15 cellular contexts compared by ENCODE assay signal in the genomic region with DNA sequence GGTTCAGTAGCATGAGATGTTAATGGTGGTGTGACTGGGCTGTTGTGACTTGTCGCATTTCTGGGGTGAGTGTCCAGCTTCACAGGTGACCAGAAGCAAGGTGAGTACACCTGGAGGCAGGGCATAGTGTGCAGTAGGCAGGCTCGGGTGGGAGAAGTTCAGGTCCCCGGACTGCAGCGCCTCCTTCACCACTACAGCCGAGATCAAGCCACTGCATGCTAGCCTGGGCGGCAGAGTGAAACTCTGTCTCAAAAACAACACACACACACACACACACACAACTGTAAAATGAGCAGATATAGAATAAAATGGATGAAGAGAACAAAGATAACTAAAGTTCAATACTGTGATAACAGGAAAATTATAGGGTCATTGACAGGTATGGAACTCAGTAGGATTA. TPM values are rescaled to one million over a fixed set of nuclear protein-coding genes. Genes with fewer than 3 reads are reported as not detected.
DNase-seq lines count a peak whose midpoint lies in the region; ATAC-seq, FAIRE-seq and TF ChIP-seq lines count a peak whose summit lies in the region.
"Had no signal": no experiment of that assay in that cellular context is flagged by ENCODE, and none has a peak within 500 bp of the region (broad histone marks: within the 10 kb centered on the region; RNA-seq: fewer than 3 reads in every experiment).

No MANE protein-coding gene starts in this region.

- intact Hi-C loops in HepG2 (cut with micrococcal nuclease; ENCODE audit: unreplicated experiment), result loop anchor here (2.0 to 5.0 kb wide), 3 partner anchors 104 to 171 kb away; no protein-coding TSS in a partner anchor
- intact Hi-C loops in right lobe of liver (cut with DNase I), result no loop called here
- intact Hi-C loops in esophagus squamous epithelium (cut with DNase I), result no loop called here

- in situ Hi-C loops in HepG2 (cut with HindIII; ENCODE audit: extremely low pct_ligation_motif_present, low pct_unique_long_range_greater_than_20kb), result loop anchor here (5.0 kb wide), 1 partner anchor 174 kb away; no protein-coding TSS in a partner anchor

- peak; percentile 69 for TF ChIP-seq CTCF in HepG2 (CRISPR knock-in tag; IDR thresholded peaks at IDR 0.05)
- no peak for TF ChIP-seq CTCF in right lobe of liver (IDR thresholded peaks at IDR 0.05)
- TF ChIP-seq CTCF in OCI-LY1 (IDR thresholded peaks at IDR 0.05; ENCODE audit: low read length), result 0 out of 2 replicates have a peak, but pooled peaks have one; percentile 6
- peak; percentile 3 to 41 (median 32); a peak in 2 of 4 replicates for TF ChIP-seq CTCF in H1 (IDR thresholded peaks at IDR 0.05; ENCODE audit: control extremely low read depth in 1 of 3, insufficient read depth in 1 of 3, low read depth in 1 of 3, low read length in 3 of 3)
- no peak for TF ChIP-seq CTCF in esophagus squamous epithelium (IDR thresholded peaks at IDR 0.05)

- H3K9ac ChIP-seq in HepG2 (ENCODE audit: insufficient read depth, low read depth, low read length) (no peak overlapping the region), OCI-LY1 (ENCODE audit: low read length) (no peak overlapping the region), H1 (replicated peaks in 1 of 4; ENCODE audit: extremely low read depth in 1 of 4, low read depth in 3 of 4, low read length in 3 of 4) (no peak overlapping the region)

- H2BK15ac ChIP-seq in H1 (ENCODE audit: low read length), result no peak overlapping the region

- no peak overlapping the region for H4K5ac ChIP-seq in H1 (ENCODE audit: insufficient read length, low read depth, low read length)

- ATAC-seq in HepG2 (peak; percentile 91), right lobe of liver (no peak)
- no peak for ATAC-seq in activated CD8-positive, alpha-beta T cell treated with anti-CD3 and anti-CD28 coated beads, Interleukin-2, amount 10 ng/mL, durations not matched to agents 7 days and 5 days

- POLR2A ChIA-PET in HepG2 (lab: Yijun Ruan, JAX) (no interaction called here), H1 (lab: Charles Lee; ENCODE audit: partially characterized antibody) (no interaction called here)
- POLR2A ChIA-PET in activated CD8-positive, alpha-beta T cell treated with anti-CD3 and anti-CD28 coated beads, Interleukin-2, amount 10 ng/mL, durations not matched to agents 7 days and 5 days (lab: Charles Lee), result no interaction called here

- H3K4me3 ChIP-seq in HepG2 (replicated peaks in 1 of 3; ENCODE audit: insufficient read depth in 1 of 3, low read depth in 2 of 3, low read length in 3 of 3) (no peak overlapping the region), right lobe of liver (no peak overlapping the region), OCI-LY1 (ENCODE audit: low read depth, low read length, poor library complexity, severe bottlenecking) (no peak overlapping the region), H1 (ENCODE audit: extremely low read depth in 1 of 4, insufficient read depth in 2 of 4, low read depth in 3 of 4, low read length in 4 of 4) (no peak overlapping the region), esophagus squamous epithelium (no peak overlapping the region)

- H3K79me1 ChIP-seq in H1 (ENCODE audit: low read depth, low read length), result no peaks in the 10 kb centered on the region

- no peak overlapping the region for H3K27ac Mint-ChIP-seq in activated CD8-positive, alpha-beta T cell treated with anti-CD3 and anti-CD28 coated beads, Interleukin-2, amount 10 ng/mL, durations not matched to agents 7 days and 5 days

- H2BK120ac ChIP-seq in H1 (replicated peaks; ENCODE audit: low read depth, low read length), result no peak overlapping the region

- TF ChIP-seq POLR2A in HepG2 (IDR thresholded peaks at IDR 0.05; ENCODE audit: insufficient read depth in 1 of 2, low read depth in 2 of 2, low read length in 2 of 2) (no peak), right lobe of liver (IDR thresholded peaks at IDR 0.05) (no peak), H1 (IDR thresholded peaks at IDR 0.05; ENCODE audit: control extremely low read depth in 1 of 2, low read depth in 2 of 2, low read length in 2 of 2) (no peak), esophagus squamous epithelium (IDR thresholded peaks at IDR 0.05) (no peak)

- H3K4me2 ChIP-seq in HepG2 (ENCODE audit: low read depth, low read length) (no peak overlapping the region), OCI-LY1 (ENCODE audit: low read length) (no peak overlapping the region), H1 (ENCODE audit: insufficient read depth in 1 of 2, low read depth in 2 of 2, low read length in 2 of 2) (no peak overlapping the region)

- H3K36me3 ChIP-seq in HepG2 (replicated peaks in 1 of 2; ENCODE audit: control insufficient read depth in 1 of 2, insufficient read depth in 2 of 2, low read length in 2 of 2) (no peaks in the 10 kb centered on the region), right lobe of liver (no peaks in the 10 kb centered on the region), OCI-LY1 (ENCODE audit: insufficient read depth, low read length) (no peaks in the 10 kb centered on the region), H1 (ENCODE audit: control insufficient read depth in 2 of 4, insufficient read depth in 4 of 4, low read length in 3 of 4) (no peaks in the 10 kb centered on the region), esophagus squamous epithelium (no peaks in the 10 kb centered on the region)

- TF ChIP-seq RAD21 in HepG2 (CRISPR knock-in tag; IDR thresholded peaks at IDR 0.05) (peak; percentile 51), H1 (IDR thresholded peaks at IDR 0.05 in 1 of 2, conservative IDR thresholded peaks at IDR 0.05 in 1 of 2; ENCODE audit: low read depth in 2 of 2, low read length in 2 of 2) (peak; percentile 33 to 47; a peak in 3 of 4 replicates)

- no peak overlapping the region for H3K56ac ChIP-seq in H1 (replicated peaks; ENCODE audit: insufficient read length, low read depth, low read length)

- H3K79me2 ChIP-seq in HepG2 (ENCODE audit: insufficient read depth, low read length) (no peaks in the 10 kb centered on the region), OCI-LY1 (ENCODE audit: insufficient read depth, low read length) (no peaks in the 10 kb centered on the region), H1 (ENCODE audit: control insufficient read depth in 1 of 2, insufficient read depth in 2 of 2, low read length in 2 of 2) (no peaks in the 10 kb centered on the region)

- H3K4me3 Mint-ChIP-seq in activated CD8-positive, alpha-beta T cell treated with anti-CD3 and anti-CD28 coated beads, Interleukin-2, amount 10 ng/mL, durations not matched to agents 7 days and 5 days, result no peak overlapping the region

- H2BK5ac ChIP-seq in H1 (ENCODE audit: low read depth, low read length), result no peak overlapping the region

- H3K14ac ChIP-seq in H1 (ENCODE audit: insufficient read length), result no peak overlapping the region

- no peak overlapping the region for H3K27ac ChIP-seq in HepG2 (ENCODE audit: extremely low read length, insufficient read depth, low read length)
- no peak overlapping the region for H3K27ac ChIP-seq in right lobe of liver
- no peak overlapping the region for H3K27ac ChIP-seq in OCI-LY1 (ENCODE audit: low read depth, low read length, poor library complexity, severe bottlenecking)
- H3K27ac ChIP-seq in H1 (ENCODE audit: low read depth, low read length), result no peak overlapping the region
- H3K27ac ChIP-seq in esophagus squamous epithelium, result no peak overlapping the region

- H3K27me3 Mint-ChIP-seq in activated CD8-positive, alpha-beta T cell treated with anti-CD3 and anti-CD28 coated beads, Interleukin-2, amount 10 ng/mL, durations not matched to agents 7 days and 5 days (ENCODE audit: low read depth), result peaks cover 6% of the 10 kb centered on the region

- H3K23ac ChIP-seq in H1 (ENCODE audit: insufficient read length), result no peak overlapping the region

- H3F3A ChIP-seq in OCI-LY1 (ENCODE audit: insufficient read depth, low read length), result no peaks in the 10 kb centered on the region

- peaks cover 38% of the 10 kb centered on the region for H3K4me1 ChIP-seq in HepG2 (ENCODE audit: insufficient read depth, low read length)
- no peaks in the 10 kb centered on the region for H3K4me1 ChIP-seq in right lobe of liver
- no peaks in the 10 kb centered on the region for H3K4me1 ChIP-seq in OCI-LY1 (ENCODE audit: insufficient read depth, low read length, severe bottlenecking)
- H3K4me1 ChIP-seq in H1 (replicated peaks in 1 of 4; ENCODE audit: control insufficient read depth in 3 of 4, insufficient read depth in 4 of 4, low read length in 3 of 4), result no peaks in the 10 kb centered on the region
- H3K4me1 ChIP-seq in esophagus squamous epithelium, result peaks cover 0 to 7% (median 0%) of the 10 kb centered on the region in 3 donors

- H3K9me2 ChIP-seq in OCI-LY1 (ENCODE audit: low read depth, low read length), result no peaks in the 10 kb centered on the region

- BruUV-seq in HepG2 (replicated peaks; lab: Mats Ljungman, UMichigan), result no TSS peak

- H2AFZ ChIP-seq in HepG2 (ENCODE audit: low read length) (no peak overlapping the region), OCI-LY1 (ENCODE audit: low read length) (no peak overlapping the region), H1 (ENCODE audit: low read length) (no peak overlapping the region; the same call in 1 of the 2 replicates)

- DNase-seq in HepG2 (ENCODE audit: low spot score) (peak; percentile 38), right lobe of liver (no peak), H1 (ENCODE audit: low read depth in 1 of 2, low spot score in 2 of 2) (no peak), ureter (ENCODE audit: low spot score) (peak; percentile 37), NCI-H446 treated with DMSO at 0.1 percent for 48 hours (lab: John Stamatoyannopoulos, UW) (no peak), esophagus squamous epithelium (lab: John Stamatoyannopoulos, UW) (no peak)
- DNase-seq in activated CD8-positive, alpha-beta T cell treated with anti-CD3 and anti-CD28 coated beads, Interleukin-2, amount 10 ng/mL, durations not matched to agents 7 days and 5 days, result no peak
- DNase-seq: C1 segment of cervical spinal cord, DMS 273 treated with DMSO at 0.1 percent for 48 hours, EL, NCI-H1048, NCI-H2107, Right ventricle myocardium superior had no signal

- H3K27me3 ChIP-seq in HepG2 (ENCODE audit: control insufficient read depth in 1 of 2, insufficient read depth in 2 of 2, low read length in 2 of 2) (no peaks in the 10 kb centered on the region; a peak in 1 of 5 replicates), right lobe of liver (no peaks in the 10 kb centered on the region), OCI-LY1 (ENCODE audit: insufficient read depth, low read length) (no peaks in the 10 kb centered on the region), H1 (replicated peaks in 1 of 4; ENCODE audit: control insufficient read depth in 3 of 4, extremely low read depth in 1 of 4, insufficient read depth in 3 of 4, low read length in 3 of 4) (no peaks in the 10 kb centered on the region), esophagus squamous epithelium (no peaks in the 10 kb centered on the region)

- CTCF ChIA-PET in HepG2 (lab: Yijun Ruan, JAX; ENCODE audit: low intra/inter-chr PET ratio, low total read pairs), result interaction anchor here (1.1 to 1.3 kb wide), 3 partner anchors 102 to 170 kb away, joined by 3 to 6 read pairs (median 4); no protein-coding TSS in a partner anchor
- CTCF ChIA-PET in H1 (lab: Charles Lee; ENCODE audit: partially characterized antibody), result interaction anchor here (0.6 to 2.5 kb wide), 8 partner anchors 7 to 591 kb away, joined by 3 to 11 read pairs (median 3); no protein-coding TSS in a partner anchor
- CTCF ChIA-PET in activated CD8-positive, alpha-beta T cell treated with anti-CD3 and anti-CD28 coated beads, Interleukin-2, amount 10 ng/mL, durations not matched to agents 7 days and 5 days (lab: Charles Lee), result interaction anchor here (1.0 kb wide), 1 partner anchor 8 kb away, joined by 4 read pairs; no protein-coding TSS in a partner anchor

- no peaks in the 10 kb centered on the region for H3K23me2 ChIP-seq in H1 (ENCODE audit: low read depth, low read length)

- no peaks in the 10 kb centered on the region for H3K9me3 ChIP-seq in HepG2 (ENCODE audit: low read length)
- H3K9me3 ChIP-seq in right lobe of liver, result no peaks in the 10 kb centered on the region
- no peaks in the 10 kb centered on the region for H3K9me3 ChIP-seq in OCI-LY1 (ENCODE audit: low read length)
- no peaks in the 10 kb centered on the region for H3K9me3 ChIP-seq in H1 (ENCODE audit: insufficient read depth in 2 of 2, low read depth in 1 of 2, low read length in 1 of 2)
- H3K9me3 ChIP-seq in esophagus squamous epithelium, result no peaks in the 10 kb centered on the region

- H4K91ac ChIP-seq in H1 (replicated peaks; ENCODE audit: insufficient read length, low read length), result no peak overlapping the region

- TF ChIP-seq EP300 in HepG2 (IDR thresholded peaks at IDR 0.05; ENCODE audit: low read depth in 2 of 2, low read length in 2 of 2), result no peak
- TF ChIP-seq EP300 in HepG2 (CRISPR knock-in tag; IDR thresholded peaks at IDR 0.05; ENCODE audit: borderline replicate concordance), result no peak
- TF ChIP-seq EP300 in H1 (IDR thresholded peaks at IDR 0.05; ENCODE audit: borderline replicate concordance in 1 of 2, low read depth in 2 of 2, low read length in 2 of 2), result no peak

- WGBS in HepG2 (ENCODE audit: low lambda C conversion rate), result 17% methylated on average over 6 of the region's 6 CpGs
- 86% methylated on average over 3 of the region's 6 CpGs for WGBS in right lobe of liver (ENCODE audit: insufficient coverage, low coverage, low lambda C conversion rate, missing lambda C conversion rate)
- 80% methylated on average over 6 of the region's 6 CpGs; no CpG with 5 or more reads in 1 of the 2 experiments for WGBS in H1 (ENCODE audit: extremely low coverage in 1 of 2, insufficient coverage in 1 of 2, insufficient read length in 1 of 2, insufficient replicate concordance in 2 of 2, low coverage in 1 of 2, low lambda C conversion rate in 2 of 2, missing lambda C conversion rate in 1 of 2), 2 experiments
- WGBS in esophagus squamous epithelium, 2 donors, result 86 to 90% methylated on average over 6 of the region's 6 CpGs

- no peak overlapping the region for H3K4ac ChIP-seq in H1 (replicated peaks; ENCODE audit: insufficient read length, low read depth, low read length)

- peaks cover 6% of the 10 kb centered on the region for H3K4me1 Mint-ChIP-seq in activated CD8-positive, alpha-beta T cell treated with anti-CD3 and anti-CD28 coated beads, Interleukin-2, amount 10 ng/mL, durations not matched to agents 7 days and 5 days (ENCODE audit: low read depth)

- 0 out of 2 replicates have a peak overlapping the region, but pooled peaks have one; percentile 14 for H2BK12ac ChIP-seq in H1 (ENCODE audit: low read depth, low read length)

- FAIRE-seq in HepG2 (lab: Jason Lieb, UNC), result no peak
- no peak for FAIRE-seq in H1 (lab: Jason Lieb, UNC)
- FAIRE-seq: GM12891 had no signal

- 0 out of 2 replicates have a peak overlapping the region, but pooled peaks have one; percentile 57 for H4K8ac ChIP-seq in H1 (ENCODE audit: extremely low read depth, insufficient read depth, low read length)

- H2BK20ac ChIP-seq in H1 (ENCODE audit: low read length), result no peak overlapping the region

- no peak overlapping the region for H3K18ac ChIP-seq in H1 (ENCODE audit: extremely low read depth, low read length)

- H4K20me1 ChIP-seq in HepG2 (ENCODE audit: insufficient read depth, low read length) (no peaks in the 10 kb centered on the region), OCI-LY1 (ENCODE audit: insufficient read depth, low read length) (no peaks in the 10 kb centered on the region), H1 (replicated peaks in 1 of 2; ENCODE audit: control insufficient read depth in 1 of 2, insufficient read depth in 2 of 2, low read length in 2 of 2) (no peaks in the 10 kb centered on the region)

- H3K9me3 Mint-ChIP-seq in activated CD8-positive, alpha-beta T cell treated with anti-CD3 and anti-CD28 coated beads, Interleukin-2, amount 10 ng/mL, durations not matched to agents 7 days and 5 days (ENCODE audit: insufficient read depth), result no peaks in the 10 kb centered on the region

- H3K36me3 Mint-ChIP-seq in activated CD8-positive, alpha-beta T cell treated with anti-CD3 and anti-CD28 coated beads, Interleukin-2, amount 10 ng/mL, durations not matched to agents 7 days and 5 days (ENCODE audit: low read depth), result no peaks in the 10 kb centered on the region

- no peak overlapping the region for H2AK5ac ChIP-seq in H1 (ENCODE audit: low read depth, low read length)

RNA-seq across cellular contexts. Expression of a gene that starts 11.1 kb away (rescaled TPM):
- 60.0 and 67.5 TPM in 2 replicates for total RNA-seq in HepG2 (2016; rRNA removed; fragmentation: Illumina TruSeq; extraction: Trizol)
- 20.8 and 27.4 TPM in 2 replicates for total RNA-seq in HepG2 (2016; cell fraction: cytosol; rRNA removed; fragmentation: Illumina TruSeq; extraction: Trizol; ENCODE audit: low read depth)
- 57.8 and 62.9 TPM in 2 replicates for total RNA-seq in HepG2 (2016; cell fraction: insoluble cytoplasmic fraction; rRNA removed; fragmentation: Illumina TruSeq; extraction: Trizol)
- 40.7 and 46.4 TPM in 2 replicates for total RNA-seq in HepG2 (2016; cell fraction: membrane; rRNA removed; fragmentation: Illumina TruSeq; extraction: Trizol)
- 55.2 and 61.4 TPM in 2 replicates for total RNA-seq in HepG2 (2016; cell fraction: nucleus; rRNA removed; fragmentation: Illumina TruSeq; extraction: Trizol)
- polyA plus RNA-seq in HepG2 (2011; rRNA removed), result 37.5 and 40.9 TPM in 2 replicates
- 27.2 and 36.6 TPM in 2 replicates for polyA plus RNA-seq in HepG2 (2011; cell fraction: cytosol; rRNA removed)
- polyA plus RNA-seq in HepG2 (2011; cell fraction: nucleus; rRNA removed), result 20.7 and 21.3 TPM in 2 replicates
- 42.8 and 43.8 TPM in 2 replicates for polyA plus RNA-seq in HepG2 (2012)
- 4.9 and 5.9 TPM in 2 replicates for polyA plus RNA-seq in HepG2 (2016; cell fraction: cytosol; fragmentation: Illumina TruSeq; extraction: Trizol; ENCODE audit: low read depth)
- 56.4 and 57.9 TPM in 2 replicates for polyA plus RNA-seq in HepG2 (2016; cell fraction: insoluble cytoplasmic fraction; fragmentation: Illumina TruSeq; extraction: Trizol; ENCODE audit: low read depth)
- 15.4 and 16.9 TPM in 2 replicates for polyA plus RNA-seq in HepG2 (2016; cell fraction: membrane; fragmentation: Illumina TruSeq; extraction: Trizol; ENCODE audit: low read depth)
- polyA plus RNA-seq in HepG2 (2016; cell fraction: nucleus; fragmentation: Illumina TruSeq; extraction: Trizol; ENCODE audit: insufficient read depth, low read depth), result 37.3 and 39.6 TPM in 2 replicates
- polyA minus RNA-seq in HepG2 (2011; rRNA and poly(A)+ RNA removed; ENCODE audit: low replicate concordance), result 26.7 and 51.8 TPM in 2 replicates
- polyA minus RNA-seq in HepG2 (2011; cell fraction: cytosol; rRNA and poly(A)+ RNA removed), result 41.1 and 45.4 TPM in 2 replicates
- 106 and 138 TPM in 2 replicates for polyA minus RNA-seq in HepG2 (2011; cell fraction: nucleus; rRNA and poly(A)+ RNA removed)
- 10 to 100 TPM; 19.1 to 27.8 (median 22.0) TPM for total RNA-seq in right lobe of liver
- total RNA-seq in H1 (2021; fragmentation: NEBNext Ultra II Directional; extraction: Animal tissue kit (Norgen Biotek cat#: 25700)), result 47.9 and 49.1 TPM in 2 replicates
- 14.3 and 19.7 TPM in 2 replicates for polyA plus RNA-seq in H1 (2011; rRNA removed)
- 27.5 TPM for polyA plus RNA-seq in H1 (2011; cell fraction: cytosol; rRNA removed)
- 25.6 TPM for polyA plus RNA-seq in H1 (2011; cell fraction: nucleus; rRNA removed)
- polyA plus RNA-seq in H1 (2012, experiment 1 of 2), result 32.4 to 53.5 TPM (median 36.9 TPM) in 4 replicates
- 3.6 TPM for polyA plus RNA-seq in H1 (2012, experiment 2 of 2)
- 38.8 TPM for polyA plus RNA-seq in H1 (2013, experiment 1 of 2)
- 39.8 TPM for polyA plus RNA-seq in H1 (2013, experiment 2 of 2)
- polyA minus RNA-seq in H1 (2011; rRNA and poly(A)+ RNA removed), result 74.4 and 97.7 TPM in 2 replicates
- polyA minus RNA-seq in H1 (2011; cell fraction: cytosol; rRNA and poly(A)+ RNA removed), result 31.5 TPM
- polyA minus RNA-seq in H1 (2011; cell fraction: nucleus; rRNA and poly(A)+ RNA removed), result 93.5 TPM
- total RNA-seq in ureter, result 73.5 TPM
- total RNA-seq in activated CD8-positive, alpha-beta T cell treated with anti-CD3 and anti-CD28 coated beads, Interleukin-2, amount 10 ng/mL, durations not matched to agents 7 days and 5 days, result under 1 TPM; 0.63 to 0.68 TPM
- 100 to 1,000 TPM in 1 of 4 donors, 10 to 100 TPM in 3; 57.3 to 114 (median 81.7) TPM for total RNA-seq in esophagus squamous epithelium

Comparison
In these comparisons a context has a peak if more than half of its experiments do, and no peak if none do; other contexts are left out.
1. DNase-seq: peak in HepG2 (single experiment) and ureter (single experiment); none in right lobe of liver (0 of 3), H1 (0 of 2), NCI-H446 treated with DMSO at 0.1 percent for 48 hours (single experiment), activated CD8-positive, alpha-beta T cell treated with anti-CD3 and anti-CD28 coated beads, Interleukin-2, amount 10 ng/mL, durations not matched to agents 7 days and 5 days (single experiment) and esophagus squamous epithelium (single experiment).
2. CTCF ChIP-seq: peak in HepG2 (single experiment), OCI-LY1 (single experiment) and H1 (3 of 3); none in right lobe of liver (0 of 4) and esophagus squamous epithelium (0 of 6).
3. RNA of a gene that starts 11.1 kb away (total RNA-seq): 57.3 to 114 TPM in esophagus squamous epithelium, 73.5 TPM in ureter (single experiment), 20.8 to 67.5 TPM in HepG2, 47.9 to 49.1 TPM in H1 and 19.1 to 27.8 TPM in right lobe of liver; 0.63 to 0.68 TPM in activated CD8-positive, alpha-beta T cell treated with anti-CD3 and anti-CD28 coated beads, Interleukin-2, amount 10 ng/mL, durations not matched to agents 7 days and 5 days; every median in the first group is over 10 times any median in the second.